Comparison of ENCODE assay signal across 1 cellular context in the genomic region with DNA sequence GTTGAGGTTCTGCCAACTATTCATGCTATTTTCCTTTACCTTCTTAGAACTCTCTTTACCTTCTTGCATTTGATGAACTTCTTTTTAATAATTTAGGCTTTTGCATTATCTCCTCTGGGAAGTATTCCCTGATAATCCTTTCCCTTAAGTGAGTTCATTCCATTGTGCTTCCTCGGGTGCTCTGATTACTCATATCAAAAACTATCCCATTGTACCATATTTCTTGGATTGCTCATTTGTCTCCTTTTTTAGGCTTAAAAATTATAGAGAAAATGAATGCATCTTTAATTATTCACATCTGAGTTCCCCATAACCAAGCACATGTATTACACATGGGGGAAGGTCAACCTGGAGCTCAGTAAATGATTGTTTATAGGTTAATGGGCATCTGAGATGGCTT.
TF ChIP-seq lines count a peak whose summit lies in the region.

No MANE protein-coding gene starts in this region.

TF ChIP-seq in HCT116, 20 proteins besides CTCF, POLR2A, EP300 and RAD21 (continued from another document):
- TF ChIP-seq, protein P1, sequence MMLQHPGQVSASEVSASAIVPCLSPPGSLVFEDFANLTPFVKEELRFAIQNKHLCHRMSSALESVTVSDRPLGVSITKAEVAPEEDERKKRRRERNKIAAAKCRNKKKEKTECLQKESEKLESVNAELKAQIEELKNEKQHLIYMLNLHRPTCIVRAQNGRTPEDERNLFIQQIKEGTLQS (IDR thresholded peaks at IDR 0.05): no peak
- no peak for TF ChIP-seq EZH2 (IDR thresholded peaks at IDR 0.05)
- no peak for TF ChIP-seq ELF1 (IDR thresholded peaks at IDR 0.05; ENCODE audit: borderline replicate concordance, low read depth)
- no peak for TF ChIP-seq ZNF274 (IDR thresholded peaks at IDR 0.05; ENCODE audit: low read depth, low read length)
- no peak for TF ChIP-seq EGR1 (IDR thresholded peaks at IDR 0.05; ENCODE audit: low read depth)
- no peak for TF ChIP-seq SRF (IDR thresholded peaks at IDR 0.05; ENCODE audit: low read depth)
